Comparison of ENCODE assay signal across 1 cellular context in genomic region chr2:207223051-207223450, GRCh38.
TF ChIP-seq lines count a peak whose summit lies in the region.

No MANE protein-coding gene starts in this region.

TF ChIP-seq in GM23338, 12 proteins besides CTCF, POLR2A, EP300 and RAD21 (continued from another document):
- TF ChIP-seq, protein P1, sequence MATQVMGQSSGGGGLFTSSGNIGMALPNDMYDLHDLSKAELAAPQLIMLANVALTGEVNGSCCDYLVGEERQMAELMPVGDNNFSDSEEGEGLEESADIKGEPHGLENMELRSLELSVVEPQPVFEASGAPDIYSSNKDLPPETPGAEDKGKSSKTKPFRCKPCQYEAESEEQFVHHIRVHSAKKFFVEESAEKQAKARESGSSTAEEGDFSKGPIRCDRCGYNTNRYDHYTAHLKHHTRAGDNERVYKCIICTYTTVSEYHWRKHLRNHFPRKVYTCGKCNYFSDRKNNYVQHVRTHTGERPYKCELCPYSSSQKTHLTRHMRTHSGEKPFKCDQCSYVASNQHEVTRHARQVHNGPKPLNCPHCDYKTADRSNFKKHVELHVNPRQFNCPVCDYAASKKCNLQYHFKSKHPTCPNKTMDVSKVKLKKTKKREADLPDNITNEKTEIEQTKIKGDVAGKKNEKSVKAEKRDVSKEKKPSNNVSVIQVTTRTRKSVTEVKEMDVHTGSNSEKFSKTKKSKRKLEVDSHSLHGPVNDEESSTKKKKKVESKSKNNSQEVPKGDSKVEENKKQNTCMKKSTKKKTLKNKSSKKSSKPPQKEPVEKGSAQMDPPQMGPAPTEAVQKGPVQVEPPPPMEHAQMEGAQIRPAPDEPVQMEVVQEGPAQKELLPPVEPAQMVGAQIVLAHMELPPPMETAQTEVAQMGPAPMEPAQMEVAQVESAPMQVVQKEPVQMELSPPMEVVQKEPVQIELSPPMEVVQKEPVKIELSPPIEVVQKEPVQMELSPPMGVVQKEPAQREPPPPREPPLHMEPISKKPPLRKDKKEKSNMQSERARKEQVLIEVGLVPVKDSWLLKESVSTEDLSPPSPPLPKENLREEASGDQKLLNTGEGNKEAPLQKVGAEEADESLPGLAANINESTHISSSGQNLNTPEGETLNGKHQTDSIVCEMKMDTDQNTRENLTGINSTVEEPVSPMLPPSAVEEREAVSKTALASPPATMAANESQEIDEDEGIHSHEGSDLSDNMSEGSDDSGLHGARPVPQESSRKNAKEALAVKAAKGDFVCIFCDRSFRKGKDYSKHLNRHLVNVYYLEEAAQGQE (IDR thresholded peaks at IDR 0.05; ENCODE audit: unreplicated experiment): no peak
